9 cellular contexts compared by ENCODE assay signal in genomic region chr2:98623657-98624056, GRCh38. TPM values are rescaled to one million over a fixed set of nuclear protein-coding genes. Genes with fewer than 3 reads are reported as not detected.
A peak's percentile ranks its signal among the peaks of the same experiment; 100 is the strongest.
DNase-seq lines count a peak whose midpoint lies in the region; ATAC-seq and TF ChIP-seq lines count a peak whose summit lies in the region.
"Had no signal": no experiment of that assay in that cellular context is flagged by ENCODE, and none has a peak within 500 bp of the region (broad histone marks: within the 10 kb centered on the region; RNA-seq: fewer than 3 reads in every experiment).

No MANE protein-coding gene starts in this region.

- H3K27ac ChIP-seq in HEK293 (ENCODE audit: extremely low read depth, low read depth, low read length) = no peak overlapping the region
- no peak overlapping the region for H3K27ac ChIP-seq in gastroesophageal sphincter
- no peak overlapping the region for H3K27ac ChIP-seq in trophoblast cell (ENCODE audit: low read depth, low read length)
- no peak overlapping the region for H3K27ac ChIP-seq in CD8-positive, alpha-beta memory T cell (ENCODE audit: low read depth, low read length)
- no peak overlapping the region for H3K27ac ChIP-seq in testis

- H2BK5ac ChIP-seq in trophoblast cell (ENCODE audit: low read depth, low read length, poor library complexity) = no peak overlapping the region

- H3K4me1 Mint-ChIP-seq in CD8-positive, alpha-beta memory T cell = peaks cover 20 to 44% (median 43%) of the 10 kb centered on the region in 3 donors
- H3K4me1 Mint-ChIP-seq in stimulated activated naive B cell treated with anti-CD40 and anti-IgM and Interleukin-4, amounts not matched to agents 10 μg/mL and 1 μg/mL and 100 μg/mL, for 72 hours = peaks cover 0 to 2% of the 10 kb centered on the region in 2 donors

- TF ChIP-seq EP300 in gastroesophageal sphincter (IDR thresholded peaks at IDR 0.05) = no peak

- CTCF ChIA-PET in HEK293 (lab: Yijun Ruan, JAX) = interaction anchor here (1.2 kb wide), 1 partner anchor 26 kb away, joined by 4 read pairs; no protein-coding TSS in a partner anchor
- CTCF ChIA-PET in CD8-positive, alpha-beta memory T cell (lab: Charles Lee) = interaction anchor here (1.2 kb wide), 1 partner anchor 15 kb away, joined by 3 read pairs; no protein-coding TSS in a partner anchor

- no peak overlapping the region for H2BK120ac ChIP-seq in trophoblast cell (ENCODE audit: insufficient read depth, low read length, poor library complexity)

- peaks cover 17 to 91% (median 19%) of the 10 kb centered on the region in 3 donors for H3K36me3 Mint-ChIP-seq in CD8-positive, alpha-beta memory T cell
- H3K36me3 Mint-ChIP-seq in stimulated activated naive B cell treated with anti-CD40 and anti-IgM and Interleukin-4, amounts not matched to agents 10 μg/mL and 1 μg/mL and 100 μg/mL, for 72 hours = peaks cover 3 to 5% of the 10 kb centered on the region in 2 donors

- H3K4me2 ChIP-seq in trophoblast cell (ENCODE audit: low read length) = no peak overlapping the region

- H3K9me3 ChIP-seq in HEK293 (ENCODE audit: control insufficient read depth, insufficient read depth, low read depth, low read length) (no peaks in the 10 kb centered on the region), gastroesophageal sphincter (no peaks in the 10 kb centered on the region), trophoblast cell (ENCODE audit: insufficient read depth, low read depth, low read length) (no peaks in the 10 kb centered on the region), testis (no peaks in the 10 kb centered on the region)
- no peaks in the 10 kb centered on the region for H3K9me3 ChIP-seq in CD8-positive, alpha-beta memory T cell (ENCODE audit: low read length)

- peak overlapping the region; percentile 54 for H4K12ac ChIP-seq in trophoblast cell (ENCODE audit: low read depth, low read length)

- H4K8ac ChIP-seq in trophoblast cell (ENCODE audit: low read depth, low read length) = no peak overlapping the region

- no peak overlapping the region for H3K4ac ChIP-seq in trophoblast cell (ENCODE audit: low read depth, low read length)

- H2BK12ac ChIP-seq in trophoblast cell (ENCODE audit: low read length) = no peak overlapping the region

- no peaks in the 10 kb centered on the region for H3K4me1 ChIP-seq in HEK293 (ENCODE audit: control insufficient read depth, insufficient read depth, low read length)
- H3K4me1 ChIP-seq in gastroesophageal sphincter = no peaks in the 10 kb centered on the region
- no peaks in the 10 kb centered on the region for H3K4me1 ChIP-seq in trophoblast cell (ENCODE audit: control insufficient read depth in 1 of 2, insufficient read depth in 2 of 2, low read length in 2 of 2)
- no peaks in the 10 kb centered on the region for H3K4me1 ChIP-seq in CD8-positive, alpha-beta memory T cell (ENCODE audit: insufficient read depth, low read length)
- no peaks in the 10 kb centered on the region for H3K4me1 ChIP-seq in testis

- H2AK5ac ChIP-seq in trophoblast cell (ENCODE audit: low read length) = no peak overlapping the region

- no peak overlapping the region for H3K14ac ChIP-seq in trophoblast cell (ENCODE audit: low read length)

- H3K9me3 Mint-ChIP-seq in CD8-positive, alpha-beta memory T cell = no peaks in the 10 kb centered on the region
- peaks cover 0 to 1% of the 10 kb centered on the region in 2 donors for H3K9me3 Mint-ChIP-seq in stimulated activated naive B cell treated with anti-CD40 and anti-IgM and Interleukin-4, amounts not matched to agents 10 μg/mL and 1 μg/mL and 100 μg/mL, for 72 hours

- no peak overlapping the region for H3K4me3 Mint-ChIP-seq in CD8-positive, alpha-beta memory T cell
- no peak overlapping the region for H3K4me3 Mint-ChIP-seq in stimulated activated naive B cell treated with anti-CD40 and anti-IgM and Interleukin-4, amounts not matched to agents 10 μg/mL and 1 μg/mL and 100 μg/mL, for 72 hours

- WGBS in gastroesophageal sphincter (ENCODE audit: low coverage in 1 of 2), 2 donors = 49 to 79% methylated on average over 3 to 5 of the region's 5 CpGs
- WGBS in trophoblast cell (ENCODE audit: extremely low coverage, insufficient coverage, insufficient read length) = no CpG with 5 or more reads among the region's 5 CpGs
- 64 to 65% methylated on average over 5 of the region's 5 CpGs for WGBS in testis, 2 donors

- H3K9ac ChIP-seq in trophoblast cell (ENCODE audit: low read length) = no peak overlapping the region

- no peak for TF ChIP-seq POLR2A in gastroesophageal sphincter (IDR thresholded peaks at IDR 0.05)
- TF ChIP-seq POLR2A in testis (IDR thresholded peaks at IDR 0.05) = no peak

- no peak overlapping the region for H3K4me3 ChIP-seq in HEK293 (ENCODE audit: low read depth, low read length)
- H3K4me3 ChIP-seq in gastroesophageal sphincter = no peak overlapping the region
- no peak overlapping the region for H3K4me3 ChIP-seq in trophoblast cell (ENCODE audit: low read depth, low read length)
- no peak overlapping the region for H3K4me3 ChIP-seq in CD8-positive, alpha-beta memory T cell (ENCODE audit: low read length)
- no peak overlapping the region for H3K4me3 ChIP-seq in testis

- peak; percentile 84 for ATAC-seq in gastroesophageal sphincter
- no peak for ATAC-seq in stimulated activated naive B cell treated with anti-CD40 and anti-IgM and Interleukin-4, amounts not matched to agents 10 μg/mL and 1 μg/mL and 100 μg/mL, for 72 hours (replicated peaks)

- intact Hi-C loops in testis (cut with DNase I; ENCODE audit: low total_unique reads) = no loop called here

- H3K23ac ChIP-seq in trophoblast cell (ENCODE audit: low read length) = no peak overlapping the region

- peak overlapping the region in 3 of 8 donors; percentile 27 to 61 (median 45) for H3K27ac Mint-ChIP-seq in CD8-positive, alpha-beta memory T cell
- no peak overlapping the region for H3K27ac Mint-ChIP-seq in stimulated activated naive B cell treated with anti-CD40 and anti-IgM and Interleukin-4, amounts not matched to agents 10 μg/mL and 1 μg/mL and 100 μg/mL, for 72 hours

- TF ChIP-seq CTCF in HEK293 (tag by site-specific recombination; IDR thresholded peaks at IDR 0.05) = no peak
- TF ChIP-seq CTCF in gastroesophageal sphincter (IDR thresholded peaks at IDR 0.05) = no peak
- TF ChIP-seq CTCF in testis (IDR thresholded peaks at IDR 0.05) = no peak

- POLR2A ChIA-PET in HEK293 (lab: Yijun Ruan, JAX) = no interaction called here
- POLR2A ChIA-PET in CD8-positive, alpha-beta memory T cell (lab: Charles Lee) = interaction anchor here (0.6 kb wide), 1 partner anchor 166 kb away, joined by 3 read pairs; no protein-coding TSS in a partner anchor

- no peak overlapping the region for H4K91ac ChIP-seq in trophoblast cell (ENCODE audit: low read depth, low read length)

- H2AFZ ChIP-seq in trophoblast cell (ENCODE audit: insufficient read depth, low read length, poor library complexity) = no peak overlapping the region

- H3K27me3 ChIP-seq in gastroesophageal sphincter (no peaks in the 10 kb centered on the region), trophoblast cell (ENCODE audit: insufficient read depth, low read length) (no peaks in the 10 kb centered on the region), testis (no peaks in the 10 kb centered on the region)
- H3K27me3 ChIP-seq in CD8-positive, alpha-beta memory T cell (ENCODE audit: insufficient read depth, low read length, poor library complexity, severe bottlenecking) = no peaks in the 10 kb centered on the region

- H3K27me3 Mint-ChIP-seq in CD8-positive, alpha-beta memory T cell = no peaks in the 10 kb centered on the region
- no peaks in the 10 kb centered on the region for H3K27me3 Mint-ChIP-seq in stimulated activated naive B cell treated with anti-CD40 and anti-IgM and Interleukin-4, amounts not matched to agents 10 μg/mL and 1 μg/mL and 100 μg/mL, for 72 hours

- H3K79me1 ChIP-seq in trophoblast cell (ENCODE audit: low read length) = no peaks in the 10 kb centered on the region

- no peak overlapping the region for H3K18ac ChIP-seq in trophoblast cell (ENCODE audit: low read length)

- DNase-seq in RPMI8226 = peak; percentile 43
- no peak for DNase-seq in trophoblast cell
- DNase-seq in CD8-positive, alpha-beta memory T cell = no peak
- DNase-seq in testis = no peak
- no peak for DNase-seq in stimulated activated naive B cell treated with anti-CD40 and anti-IgM and Interleukin-4, amounts not matched to agents 10 μg/mL and 1 μg/mL and 100 μg/mL, for 72 hours
- DNase-seq: amniotic stem cell, NCI-H526 had no signal

- no peaks in the 10 kb centered on the region for H3K79me2 ChIP-seq in trophoblast cell (ENCODE audit: control insufficient read depth, insufficient read depth, low read length, poor library complexity)

- H3K36me3 ChIP-seq in HEK293 (ENCODE audit: control insufficient read depth in 2 of 2, insufficient read depth in 1 of 2, low read length in 2 of 2) (peaks cover 0 to 9% of the 10 kb centered on the region in 2 experiments; a peak in 1 of 3 replicates), gastroesophageal sphincter (peaks cover 0 to 31% of the 10 kb centered on the region in 2 donors), trophoblast cell (ENCODE audit: control insufficient read depth in 1 of 2, insufficient read depth in 2 of 2, low read length in 2 of 2) (peaks cover 0 to 1% of the 10 kb centered on the region in 2 experiments), testis (ENCODE audit: low read depth, missing control alignments) (no peaks in the 10 kb centered on the region)
- H3K36me3 ChIP-seq in CD8-positive, alpha-beta memory T cell (ENCODE audit: insufficient read depth, low read length) = peaks cover 42% of the 10 kb centered on the region

TF ChIP-seq in HEK293, 187 proteins besides CTCF, POLR2A, EP300 and RAD21 (continues in another document):
- TF ChIP-seq ZNF404 (tag by site-specific recombination; IDR thresholded peaks at IDR 0.05) (no peak), ZIC2 (tag by site-specific recombination; IDR thresholded peaks at IDR 0.05) (peak; percentile 34; the same call in 1 of the 2 replicates)

RNA-seq across cellular contexts. Expression of gene UNC50, which starts 15.3 kb away (rescaled TPM):
- total RNA-seq in gastroesophageal sphincter = 10 to 100 TPM; 40.3 to 55.7 (median 46.0) TPM
- 58.4 and 66.1 TPM in 2 replicates for polyA plus RNA-seq in trophoblast cell (2013)
- total RNA-seq in CD8-positive, alpha-beta memory T cell = 10 to 100 TPM; 41.8 to 42.4 TPM
- polyA plus RNA-seq in CD8-positive, alpha-beta memory T cell = 53.1 TPM
- total RNA-seq in testis = 10 to 100 TPM; 60.4 to 60.8 TPM
- polyA plus RNA-seq in testis (ENCODE audit: insufficient read depth, low read depth, low replicate concordance) = 102 TPM

RNA-seq across cellular contexts. Expression of gene COA5, which starts 15.3 kb away (rescaled TPM):
- total RNA-seq in gastroesophageal sphincter (10 to 100 TPM; 35.1 to 64.9 (median 42.3) TPM), testis (10 to 100 TPM; 40.5 to 47.7 TPM)
- 32.9 and 35.0 TPM in 2 replicates for polyA plus RNA-seq in trophoblast cell (2013)
- total RNA-seq in CD8-positive, alpha-beta memory T cell = 10 to 100 TPM; 26.7 to 29.2 TPM
- 31.2 TPM for polyA plus RNA-seq in CD8-positive, alpha-beta memory T cell
- polyA plus RNA-seq in testis (ENCODE audit: insufficient read depth, low read depth, low replicate concordance) = 65.9 TPM
